ENCODE assay signal across 22 cellular contexts in the genomic region with DNA sequence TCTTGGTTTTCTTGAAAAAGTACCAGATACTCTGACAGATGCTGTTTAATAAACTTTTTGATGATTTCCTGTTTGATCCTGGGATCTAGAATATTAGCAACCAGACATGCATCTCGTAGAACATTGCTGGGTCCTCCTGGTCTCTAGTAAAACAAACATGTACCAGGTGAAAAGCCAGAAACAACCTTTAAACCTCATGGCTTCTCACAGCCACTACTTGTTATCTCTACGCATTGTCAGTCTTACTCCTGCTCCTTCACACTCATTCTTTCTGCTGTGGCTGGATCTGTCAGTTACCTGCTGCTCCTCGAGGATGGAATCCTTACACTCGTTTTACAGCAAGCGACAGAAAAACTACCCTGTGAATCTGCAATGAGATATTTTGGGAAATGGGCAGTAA.
"Had no signal": no experiment of that assay in that cellular context is flagged by ENCODE, and none has a peak within 500 bp of the region (broad histone marks: within the 10 kb centered on the region; RNA-seq: fewer than 3 reads in every experiment).

No MANE protein-coding gene starts in this region.

- H3K27me3 ChIP-seq: breast epithelium, colonic mucosa, dorsolateral prefrontal cortex, esophagus muscularis mucosa, pancreas, right atrium auricular region, tibial artery, vagina had no signal

- H3K27ac Mint-ChIP-seq: activated naive CD4-positive, alpha-beta T cell treated with anti-CD3 and anti-CD28 coated beads, Interleukin-2, amount 50 U/mL, for 24 hours; T-cell; T-helper 2 cell treated with Interferon-gamma antibody and Interleukin-4, amounts not matched to agents 5 μg/mL and 100 μg/mL, for 36 hours had no signal

- H3K9me3 ChIP-seq: breast epithelium, colonic mucosa, esophagus muscularis mucosa, pancreas, psoas muscle, right atrium auricular region, tibial artery, vagina had no signal

- H3K4me1 Mint-ChIP-seq: activated naive CD4-positive, alpha-beta T cell treated with anti-CD3 and anti-CD28 coated beads, Interleukin-2, amount 50 U/mL, for 24 hours; T-cell had no signal

- H3K4me1 ChIP-seq: breast epithelium, colonic mucosa, pancreas, psoas muscle, tibial artery had no signal

- ATAC-seq: naive thymus-derived CD4-positive, alpha-beta T cell; pancreas; psoas muscle; stimulated activated naive CD8-positive, alpha-beta T cell treated with anti-CD3 and anti-CD28 coated beads, Interleukin-15, Interleukin-2, amounts not matched to agents 100 U/mL and 50 U/mL, for 24 hours; T-cell had no signal

- FAIRE-seq: frontal cortex, pancreas had no signal

- H3K36me3 ChIP-seq: breast epithelium, colonic mucosa had no signal

- H3K27me3 Mint-ChIP-seq: activated naive CD4-positive, alpha-beta T cell treated with anti-CD3 and anti-CD28 coated beads, Interleukin-2, amount 50 U/mL, for 24 hours; naive thymus-derived CD4-positive, alpha-beta T cell; T-cell had no signal

- H3K9me3 Mint-ChIP-seq: activated naive CD4-positive, alpha-beta T cell treated with anti-CD3 and anti-CD28 coated beads, Interleukin-2, amount 50 U/mL, for 24 hours; naive thymus-derived CD4-positive, alpha-beta T cell; T-cell; T-helper 2 cell treated with Interferon-gamma antibody and Interleukin-4, amounts not matched to agents 5 μg/mL and 100 μg/mL, for 36 hours had no signal

- H3K4me3 ChIP-seq: breast epithelium, colonic mucosa, dorsolateral prefrontal cortex, esophagus muscularis mucosa, pancreas, psoas muscle, right atrium auricular region, tibial artery, vagina had no signal

- H3K27ac ChIP-seq: colonic mucosa, esophagus muscularis mucosa, pancreas, psoas muscle, right atrium auricular region, tibial artery, vagina, VCaP had no signal

- DNase-seq: activated CD4-positive, alpha-beta T cell treated with anti-CD3 and anti-CD28 coated beads, Interleukin-2, amount 50 U/mL, for 1 hour; activated CD4-positive, CD25-positive, alpha-beta regulatory T cell treated with anti-CD3 and anti-CD28 coated beads, Interleukin-2, amount 50 U/mL, for 72 hours; activated gamma-delta T cell treated with Interleukin-2 at 50 U/mL for 16 hours; colonic mucosa; dorsolateral prefrontal cortex; hypothalamus; naive thymus-derived CD4-positive, alpha-beta T cell; pancreas; psoas muscle; stimulated activated CD4-positive, alpha-beta T cell treated with anti-CD3 and anti-CD28 coated beads, Interleukin-12 subunit alpha, Interleukin-12 subunit beta, amount 100 ng/mL, for 4 hours; stimulated activated CD4-positive, alpha-beta T cell treated with anti-CD3 and anti-CD28 coated beads, Interleukin-4, amount 100 ng/mL, for 4 hours; stimulated activated naive CD8-positive, alpha-beta T cell treated with anti-CD3 and anti-CD28 coated beads, Interleukin-15, Interleukin-2, amounts not matched to agents 100 U/mL and 50 U/mL, for 24 hours; T-cell; tibial artery had no signal

- H3K4me3 Mint-ChIP-seq: activated naive CD4-positive, alpha-beta T cell treated with anti-CD3 and anti-CD28 coated beads, Interleukin-2, amount 50 U/mL, for 24 hours; naive thymus-derived CD4-positive, alpha-beta T cell; T-cell; T-helper 2 cell treated with Interferon-gamma antibody and Interleukin-4, amounts not matched to agents 5 μg/mL and 100 μg/mL, for 36 hours had no signal
